In the genomic region with DNA sequence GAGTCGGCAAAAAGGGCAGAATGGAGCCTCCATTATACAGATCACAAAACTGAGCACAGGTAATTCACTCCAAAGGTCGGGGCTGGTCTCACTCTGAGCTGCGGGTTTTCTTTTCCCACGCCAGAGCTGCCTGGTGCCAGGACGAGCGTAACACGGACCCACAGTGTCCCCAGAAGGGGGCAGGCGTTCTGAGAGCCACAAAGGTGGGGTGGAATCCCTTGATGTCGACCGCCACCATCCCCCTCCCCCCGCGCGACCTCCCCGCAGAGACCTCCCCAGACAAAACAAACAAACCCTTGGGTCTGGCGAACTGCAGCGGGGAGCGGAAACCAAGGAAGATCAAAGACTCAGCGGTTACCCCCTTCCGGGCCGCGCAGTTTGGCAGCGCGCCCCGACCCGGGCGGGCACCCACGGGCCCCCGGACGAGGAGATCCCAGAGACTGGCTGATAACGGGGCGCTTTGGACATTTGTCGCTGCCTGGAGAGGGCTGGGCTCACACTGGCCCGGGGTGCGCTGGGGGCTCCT, we compare ENCODE assay signal across 1 cellular context.
TF ChIP-seq lines count a peak whose summit lies in the region.

No MANE protein-coding gene starts in this region.

TF ChIP-seq in HCT116, 20 proteins besides CTCF, POLR2A, EP300 and RAD21 (continued from another document):
- TF ChIP-seq TCF7L2 (IDR thresholded peaks at IDR 0.05; ENCODE audit: borderline replicate concordance, extremely low read depth, insufficient read depth, insufficient read length) (peak; percentile 90), SRF (IDR thresholded peaks at IDR 0.05; ENCODE audit: low read depth) (no peak)
